Comparison of ENCODE assay signal across 7 cellular contexts in the genomic region with DNA sequence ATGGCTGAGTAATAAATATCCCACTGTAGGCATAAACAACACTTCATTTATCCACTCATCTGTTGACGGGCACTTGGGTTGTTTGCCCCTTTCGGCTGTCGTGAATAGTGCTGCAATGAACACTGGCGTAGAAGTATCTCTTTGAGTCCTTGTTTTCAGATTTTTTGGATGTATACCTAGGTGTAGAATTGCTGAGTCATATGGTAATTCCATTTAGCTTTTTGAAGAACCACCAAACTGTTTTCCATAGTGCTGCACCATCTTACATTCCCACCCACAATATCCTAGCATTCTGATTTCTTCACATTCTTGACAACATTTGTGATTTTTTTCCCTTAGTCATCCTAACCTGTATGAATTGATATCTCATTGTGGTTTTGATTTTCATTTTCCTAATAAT.
"Had no signal": no experiment of that assay in that cellular context is flagged by ENCODE, and none has a peak within 500 bp of the region (broad histone marks: within the 10 kb centered on the region; RNA-seq: fewer than 3 reads in every experiment).

No MANE protein-coding gene starts in this region.

- H2AFZ ChIP-seq: GM23338 had no signal

- H3K4me1 ChIP-seq: HAP-1 had no signal

- DNase-seq: H7, HFFc6, KG1 had no signal

- H3K27ac ChIP-seq: HL-60 had no signal

- ATAC-seq: GM23338, HCT116 had no signal

- H3K4me2 ChIP-seq: GM23338 had no signal

- H3K36me3 ChIP-seq: HAP-1 had no signal

- H3K4me3 ChIP-seq: GM23338, HAP-1 had no signal

- H3K9me3 ChIP-seq: HAP-1 had no signal
